Comparison of ENCODE assay signal across 10 cellular contexts in the genomic region with DNA sequence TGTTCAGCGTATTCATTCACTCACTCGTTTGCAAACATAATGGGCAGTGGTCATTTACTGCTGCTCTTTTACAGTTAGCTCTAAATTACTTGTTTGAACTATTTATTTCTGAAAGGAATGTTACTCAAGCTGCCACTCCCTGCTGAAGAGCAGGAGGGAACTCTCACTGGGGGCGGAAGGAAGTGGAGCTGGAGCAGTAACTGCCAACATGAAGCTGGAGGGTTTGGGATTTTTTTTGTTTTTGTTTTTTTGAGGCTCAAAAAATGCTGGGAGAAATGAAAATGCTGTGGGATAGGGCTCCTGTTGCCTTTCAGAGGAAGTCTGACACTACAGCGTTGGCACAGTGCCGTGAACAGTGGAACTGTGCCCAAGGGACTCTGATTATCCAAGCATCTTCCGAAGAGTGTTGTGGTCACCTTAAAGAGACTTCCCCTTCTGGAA. TPM values are rescaled to one million over a fixed set of nuclear protein-coding genes. Genes with fewer than 3 reads are reported as not detected.
DNase-seq lines count a peak whose midpoint lies in the region; ATAC-seq and TF ChIP-seq lines count a peak whose summit lies in the region.
"Had no signal": no experiment of that assay in that cellular context is flagged by ENCODE, and none has a peak within 500 bp of the region (broad histone marks: within the 10 kb centered on the region; RNA-seq: fewer than 3 reads in every experiment).

No MANE protein-coding gene starts in this region.

- TF ChIP-seq CTCF in adrenal gland (IDR thresholded peaks at IDR 0.05) (no peak), sigmoid colon (IDR thresholded peaks at IDR 0.05) (no peak)

- ATAC-seq in left ventricle myocardium superior (peak; percentile 75), HG02973 (IDR thresholded peaks at IDR 0.05; ENCODE audit: unreplicated experiment) (no peak)
- ATAC-seq: Panc1 had no signal

- DNase-seq in GM04504 (ENCODE audit: low read depth) (peak; percentile 6), adrenal gland (peak in 5 of 7 donors; percentile 56 to 84 (median 69)), left ventricle myocardium superior (peak; percentile 82), sigmoid colon (no peak), HUDEP-2 (lab: John Stamatoyannopoulos, UW; ENCODE audit: unreplicated experiment in 76 of 76) (no peak), HT-29 (ENCODE audit: low spot score) (no peak)
- DNase-seq in stimulated activated naive CD4-positive, alpha-beta T cell (lab: John Stamatoyannopoulos, UW), result no peak
- DNase-seq: activated naive CD4-positive, alpha-beta T cell treated with Interleukin-2 at 50 U/mL for 16 hours had no signal

- H3K4me1 ChIP-seq in adrenal gland (replicated peaks in 1 of 2) (peaks cover 0 to 12% of the 10 kb centered on the region in 2 donors), sigmoid colon (peaks cover 0 to 11% (median 10%) of the 10 kb centered on the region in 4 donors)

- WGBS in adrenal gland, 4 donors, result 53 to 58% (median 55%) methylated on average over 6 of the region's 6 CpGs
- WGBS in sigmoid colon, 2 donors, result 12 to 44% methylated on average over 6 of the region's 6 CpGs

- intact Hi-C loops in adrenal gland (cut with DNase I), result no loop called here
- intact Hi-C loops in left ventricle myocardium superior (cut with micrococcal nuclease), result no loop called here
- intact Hi-C loops in sigmoid colon (cut with DNase I), result no loop called here

- TF ChIP-seq POLR2A in adrenal gland (IDR thresholded peaks at IDR 0.05) (no peak), sigmoid colon (IDR thresholded peaks at IDR 0.05) (no peak)

- H3K36me3 ChIP-seq in adrenal gland (replicated peaks in 1 of 2), result peaks cover 0 to 42% of the 10 kb centered on the region in 2 donors
- peaks cover 0 to 50% (median 29%) of the 10 kb centered on the region in 4 donors for H3K36me3 ChIP-seq in sigmoid colon

- H3K4me3 ChIP-seq in adrenal gland (no peak overlapping the region), sigmoid colon (no peak overlapping the region)

- H3K27ac ChIP-seq in adrenal gland (peak overlapping the region in 2 of 5 donors; percentile 59 to 64), sigmoid colon (peak overlapping the region in 3 of 4 donors; percentile 3 to 53 (median 47))

- H3K9me3 ChIP-seq in adrenal gland (replicated peaks in 1 of 3) (no peaks in the 10 kb centered on the region), sigmoid colon (no peaks in the 10 kb centered on the region)

- no peak for TF ChIP-seq EP300 in sigmoid colon (IDR thresholded peaks at IDR 0.05)

- no peaks in the 10 kb centered on the region for H3K27me3 ChIP-seq in adrenal gland
- no peaks in the 10 kb centered on the region for H3K27me3 ChIP-seq in sigmoid colon

RNA-seq across cellular contexts. Expression of a gene that starts 44.1 kb away (rescaled TPM):
- total RNA-seq in adrenal gland (10 to 100 TPM; 18.2 to 44.7 (median 27.2) TPM), left ventricle myocardium superior (25.1 TPM), sigmoid colon (10 to 100 TPM; 24.8 to 28.5 (median 26.7) TPM)
- polyA plus RNA-seq in adrenal gland (10 to 100 TPM in 1 of 3 donors, 1 to 10 TPM in 2; 7.6 to 46.3 (median 9.7) TPM), sigmoid colon (10 to 100 TPM in 2 of 3 donors, 1 to 10 TPM in 1; 9.0 to 14.9 (median 11.1) TPM)
- 9.3 and 13.2 TPM in 2 replicates for total RNA-seq in HT-29 (2014; rRNA removed; shearing (Covaris generic))

Comparison
In these comparisons a context has a peak if more than half of its experiments do, and no peak if none do; other contexts are left out.
1. DNase-seq: peak in GM04504 (single experiment), adrenal gland (5 of 7) and left ventricle myocardium superior (single experiment); none in sigmoid colon (single experiment), HUDEP-2 (0 of 76), stimulated activated naive CD4-positive, alpha-beta T cell (0 of 6) and HT-29 (single experiment).